4 cellular contexts compared by ENCODE assay signal in the genomic region with DNA sequence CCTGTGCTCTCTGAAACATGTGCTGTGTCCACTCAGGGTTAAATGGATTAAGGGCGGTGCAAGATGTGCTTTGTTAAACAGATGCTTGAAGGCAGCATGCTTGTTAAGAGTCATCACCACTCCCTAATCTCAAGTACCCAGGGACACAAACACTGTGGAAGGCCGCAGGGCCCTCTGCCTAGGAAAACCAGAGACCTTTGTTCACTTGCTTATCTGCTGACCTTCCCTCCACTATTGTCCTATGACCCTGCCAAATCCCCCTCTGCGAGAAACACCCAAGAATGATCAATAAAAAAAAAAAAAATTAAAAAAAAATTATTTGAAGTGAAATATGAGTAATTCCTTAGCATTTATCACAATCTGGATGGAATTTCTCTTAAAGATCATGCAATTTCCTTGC. TPM values are rescaled to one million over a fixed set of nuclear protein-coding genes. Genes with fewer than 3 reads are reported as not detected.
"Had no signal": no experiment of that assay in that cellular context is flagged by ENCODE, and none has a peak within 500 bp of the region (broad histone marks: within the 10 kb centered on the region; RNA-seq: fewer than 3 reads in every experiment).

No MANE protein-coding gene starts in this region.

RNA-seq across cellular contexts. Expression of gene CD160, which starts 45.8 kb away (rescaled TPM):
- total RNA-seq: HT1080, NCI-H460, Right ventricle myocardium superior had no signal
- polyA plus RNA-seq: SK-N-SH had no signal

RNA-seq across cellular contexts. Expression of gene PDZK1, which starts 58.0 kb away (rescaled TPM):
- total RNA-seq: HT1080, Right ventricle myocardium superior had no signal
